In the genomic region with DNA sequence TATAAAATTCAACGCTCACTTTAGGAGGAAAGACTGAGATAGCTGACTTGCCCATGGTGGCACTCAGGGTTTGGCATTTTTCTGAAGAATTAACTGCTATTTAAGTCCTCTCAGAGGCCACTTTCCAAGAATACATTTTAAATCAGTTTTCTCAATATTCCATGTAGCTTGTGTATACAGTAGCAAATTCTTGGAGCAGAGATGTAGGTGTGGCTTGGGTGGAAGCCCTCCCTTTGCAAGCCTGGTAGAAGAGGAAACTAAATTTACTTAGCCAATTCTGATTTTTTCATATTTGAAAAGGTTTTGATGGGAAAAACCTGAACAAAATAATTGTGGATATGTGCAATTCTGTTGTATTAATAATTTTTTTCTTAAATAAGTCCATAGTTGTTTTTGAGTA, we compare ENCODE assay signal across 18 cellular contexts. TPM values are rescaled to one million over a fixed set of nuclear protein-coding genes. Genes with fewer than 3 reads are reported as not detected.
DNase-seq lines count a peak whose midpoint lies in the region; ATAC-seq and TF ChIP-seq lines count a peak whose summit lies in the region.
"Had no signal": no experiment of that assay in that cellular context is flagged by ENCODE, and none has a peak within 500 bp of the region (broad histone marks: within the 10 kb centered on the region; RNA-seq: fewer than 3 reads in every experiment).

No MANE protein-coding gene starts in this region.

- H2BK12ac ChIP-seq in trophoblast cell (ENCODE audit: low read length): peak overlapping the region; percentile 24

- peak overlapping the region; percentile 97 for H2BK120ac ChIP-seq in trophoblast cell (ENCODE audit: insufficient read depth, low read length, poor library complexity)

- no peak overlapping the region for H3K4me3 Mint-ChIP-seq in activated T-cell treated with anti-CD3 and anti-CD28 coated beads, Interleukin-2, amount 50 U/mL, for 4 hours
- no peak overlapping the region for H3K4me3 Mint-ChIP-seq in natural killer cell treated with Interleukin-12 subunit alpha and Interleukin-12 subunit beta and Interleukin-15 and Interleukin-18, amount 100 ng/mL, for 72 hours
- H3K4me3 Mint-ChIP-seq: activated CD8-positive, alpha-beta T cell treated with anti-CD3 and anti-CD28 coated beads, Interleukin-2, amount 10 ng/mL, durations not matched to agents 7 days and 5 days; CD4-positive, alpha-beta T cell; T-helper 1 cell treated with Interleukin-12 subunit alpha and Interleukin-12 subunit beta and Interleukin-4 antibody, amounts not matched to agents 30 μg/mL and 1 μg/mL, for 36 hours; WTC11 had no signal

- H3K36me3 ChIP-seq in BLaER1: no peaks in the 10 kb centered on the region
- H3K36me3 ChIP-seq in RWPE2 (ENCODE audit: low read depth): no peaks in the 10 kb centered on the region
- no peaks in the 10 kb centered on the region for H3K36me3 ChIP-seq in trophoblast cell (ENCODE audit: control insufficient read depth in 1 of 2, insufficient read depth in 2 of 2, low read length in 2 of 2)
- no peaks in the 10 kb centered on the region for H3K36me3 ChIP-seq in upper lobe of left lung
- H3K36me3 ChIP-seq: upper lobe of right lung had no signal

- peaks cover 17% of the 10 kb centered on the region for H3K4me1 ChIP-seq in BLaER1
- peaks cover 31% of the 10 kb centered on the region for H3K4me1 ChIP-seq in RWPE2 (ENCODE audit: insufficient read depth, poor library complexity, severe bottlenecking)
- H3K4me1 ChIP-seq in trophoblast cell (ENCODE audit: control insufficient read depth in 1 of 2, insufficient read depth in 2 of 2, low read length in 2 of 2): peaks cover 3 to 5% of the 10 kb centered on the region in 2 experiments
- H3K4me1 ChIP-seq in upper lobe of left lung: peaks cover 0 to 12% (median 8%) of the 10 kb centered on the region in 4 donors

- peaks cover 2% of the 10 kb centered on the region for H3K27me3 Mint-ChIP-seq in activated T-cell treated with anti-CD3 and anti-CD28 coated beads, Interleukin-2, amount 50 U/mL, for 4 hours (ENCODE audit: low read depth)
- peaks cover 0 to 5% of the 10 kb centered on the region in 2 donors for H3K27me3 Mint-ChIP-seq in natural killer cell treated with Interleukin-12 subunit alpha and Interleukin-12 subunit beta and Interleukin-15 and Interleukin-18, amount 100 ng/mL, for 72 hours

- H3K4me2 ChIP-seq in BLaER1 (peak overlapping the region; percentile 34), trophoblast cell (ENCODE audit: low read length) (no peak overlapping the region)

- H3K9me3 ChIP-seq in BLaER1: no peaks in the 10 kb centered on the region
- H3K9me3 ChIP-seq in RWPE2 (ENCODE audit: severe bottlenecking): no peaks in the 10 kb centered on the region
- no peaks in the 10 kb centered on the region for H3K9me3 ChIP-seq in trophoblast cell (ENCODE audit: insufficient read depth, low read depth, low read length)
- H3K9me3 ChIP-seq in upper lobe of left lung: no peaks in the 10 kb centered on the region
- H3K9me3 ChIP-seq: upper lobe of right lung had no signal

- H3K9ac ChIP-seq in BLaER1: no peak overlapping the region
- no peak overlapping the region for H3K9ac ChIP-seq in trophoblast cell (ENCODE audit: low read length)

- TF ChIP-seq CTCF in RWPE2 (IDR thresholded peaks at IDR 0.05; ENCODE audit: poor library complexity, severe bottlenecking) (no peak), upper lobe of left lung (IDR thresholded peaks at IDR 0.05) (no peak)

- no peaks in the 10 kb centered on the region for H3K9me3 Mint-ChIP-seq in activated T-cell treated with anti-CD3 and anti-CD28 coated beads, Interleukin-2, amount 50 U/mL, for 4 hours
- no peaks in the 10 kb centered on the region for H3K9me3 Mint-ChIP-seq in natural killer cell treated with Interleukin-12 subunit alpha and Interleukin-12 subunit beta and Interleukin-15 and Interleukin-18, amount 100 ng/mL, for 72 hours
- H3K9me3 Mint-ChIP-seq: CD4-positive, alpha-beta T cell; T-helper 1 cell treated with Interleukin-12 subunit alpha and Interleukin-12 subunit beta and Interleukin-4 antibody, amounts not matched to agents 30 μg/mL and 1 μg/mL, for 36 hours; WTC11 had no signal

- H3K4ac ChIP-seq in trophoblast cell (ENCODE audit: low read depth, low read length): peak overlapping the region; percentile 79

- no peak overlapping the region for H3K27ac ChIP-seq in BLaER1
- H3K27ac ChIP-seq in RWPE2 (ENCODE audit: poor library complexity, severe bottlenecking): peak overlapping the region; percentile 71
- H3K27ac ChIP-seq in epithelial cell of prostate: peak overlapping the region; percentile 45
- peak overlapping the region; percentile 84 for H3K27ac ChIP-seq in trophoblast cell (ENCODE audit: low read depth, low read length)
- no peak overlapping the region for H3K27ac ChIP-seq in upper lobe of left lung
- H3K27ac ChIP-seq: upper lobe of right lung had no signal

- H3K79me1 ChIP-seq in trophoblast cell (ENCODE audit: low read length): peaks cover 16% of the 10 kb centered on the region

- H4K12ac ChIP-seq in trophoblast cell (ENCODE audit: low read depth, low read length): no peak overlapping the region

- H2BK5ac ChIP-seq in trophoblast cell (ENCODE audit: low read depth, low read length, poor library complexity): peak overlapping the region; percentile 75

- no peaks in the 10 kb centered on the region for H3K4me1 Mint-ChIP-seq in activated T-cell treated with anti-CD3 and anti-CD28 coated beads, Interleukin-2, amount 50 U/mL, for 4 hours (ENCODE audit: low read depth)
- no peaks in the 10 kb centered on the region for H3K4me1 Mint-ChIP-seq in natural killer cell treated with Interleukin-12 subunit alpha and Interleukin-12 subunit beta and Interleukin-15 and Interleukin-18, amount 100 ng/mL, for 72 hours (ENCODE audit: low read depth in 2 of 2)

- H3K27me3 ChIP-seq in BLaER1: no peaks in the 10 kb centered on the region
- no peaks in the 10 kb centered on the region for H3K27me3 ChIP-seq in RWPE2 (ENCODE audit: insufficient read depth, poor library complexity, severe bottlenecking)
- H3K27me3 ChIP-seq in trophoblast cell (ENCODE audit: insufficient read depth, low read length): no peaks in the 10 kb centered on the region
- H3K27me3 ChIP-seq in upper lobe of left lung: no peaks in the 10 kb centered on the region
- H3K27me3 ChIP-seq: upper lobe of right lung had no signal

- ATAC-seq in RWPE2 (ENCODE audit: low read depth) (no peak), upper lobe of left lung (ENCODE audit: low FRiP score in 2 of 2) (no peak)
- no peak for ATAC-seq in activated T-cell treated with anti-CD3 and anti-CD28 coated beads, Interleukin-2, amount 50 U/mL, for 4 hours
- ATAC-seq in natural killer cell treated with Interleukin-12 subunit alpha and Interleukin-12 subunit beta and Interleukin-15 and Interleukin-18, amount 100 ng/mL, for 72 hours: no peak
- ATAC-seq: activated CD8-positive, alpha-beta T cell treated with anti-CD3 and anti-CD28 coated beads, Interleukin-2, amount 10 ng/mL, durations not matched to agents 7 days and 5 days had no signal

- WGBS in trophoblast cell (ENCODE audit: extremely low coverage, insufficient coverage, insufficient read length): no CpG with 5 or more reads among the region's 1 CpG
- WGBS in upper lobe of left lung, 2 donors: 60 to 72% methylated on average over 1 of the region's 1 CpG

- H4K20me1 ChIP-seq in BLaER1: no peaks in the 10 kb centered on the region

- DNase-seq in RWPE2 (ENCODE audit: low spot score): no peak
- DNase-seq in epithelial cell of prostate (ENCODE audit: low read depth, low spot score): no peak
- DNase-seq in trophoblast cell: no peak
- DNase-seq in activated T-cell treated with anti-CD3 and anti-CD28 coated beads, Interleukin-2, amount 50 U/mL, for 4 hours: no peak
- no peak for DNase-seq in D341Med (ENCODE audit: low spot score)
- DNase-seq in upper lobe of left lung: no peak
- no peak for DNase-seq in natural killer cell treated with Interleukin-12 subunit alpha and Interleukin-12 subunit beta and Interleukin-15 and Interleukin-18, amount 100 ng/mL, for 72 hours (ENCODE audit: low spot score)
- DNase-seq: activated CD8-positive, alpha-beta T cell treated with anti-CD3 and anti-CD28 coated beads, Interleukin-2, amount 10 ng/mL, durations not matched to agents 7 days and 5 days; CD4-positive, alpha-beta T cell; cerebellar nuclear complex; glutamatergic neuron; NCI-H146; stimulated activated CD4-positive, alpha-beta T cell treated with anti-CD3 and anti-CD28 coated beads, Interleukin-4, amount 100 ng/mL, for 1 hour; stimulated activated CD8-positive, alpha-beta memory T cell treated with anti-CD3 and anti-CD28 coated beads, Interleukin-4, amount 100 ng/mL, for 48 hours; upper lobe of right lung had no signal

- H3K27ac Mint-ChIP-seq in natural killer cell treated with Interleukin-12 subunit alpha and Interleukin-12 subunit beta and Interleukin-15 and Interleukin-18, amount 100 ng/mL, for 72 hours: no peak overlapping the region
- H3K27ac Mint-ChIP-seq: activated CD8-positive, alpha-beta T cell treated with anti-CD3 and anti-CD28 coated beads, Interleukin-2, amount 10 ng/mL, durations not matched to agents 7 days and 5 days; CD4-positive, alpha-beta T cell; T-helper 1 cell treated with Interleukin-12 subunit alpha and Interleukin-12 subunit beta and Interleukin-4 antibody, amounts not matched to agents 30 μg/mL and 1 μg/mL, for 36 hours; WTC11 had no signal

- no peak overlapping the region for H3K18ac ChIP-seq in trophoblast cell (ENCODE audit: low read length)

- no peak overlapping the region for H3K23ac ChIP-seq in trophoblast cell (ENCODE audit: low read length)

- H3K14ac ChIP-seq in trophoblast cell (ENCODE audit: low read length): peak overlapping the region; percentile 74

- no peak overlapping the region for H2AK5ac ChIP-seq in trophoblast cell (ENCODE audit: low read length)

- H2AFZ ChIP-seq in trophoblast cell (ENCODE audit: insufficient read depth, low read length, poor library complexity): no peak overlapping the region

- H4K91ac ChIP-seq in trophoblast cell (ENCODE audit: low read depth, low read length): peak overlapping the region; percentile 14

- no peak for TF ChIP-seq EP300 in upper lobe of left lung (IDR thresholded peaks at IDR 0.05)

- H3K36me3 Mint-ChIP-seq in activated T-cell treated with anti-CD3 and anti-CD28 coated beads, Interleukin-2, amount 50 U/mL, for 4 hours (ENCODE audit: insufficient read depth): no peaks in the 10 kb centered on the region
- no peaks in the 10 kb centered on the region for H3K36me3 Mint-ChIP-seq in natural killer cell treated with Interleukin-12 subunit alpha and Interleukin-12 subunit beta and Interleukin-15 and Interleukin-18, amount 100 ng/mL, for 72 hours
- H3K36me3 Mint-ChIP-seq: WTC11 had no signal

- H3K4me3 ChIP-seq in BLaER1: no peak overlapping the region
- H3K4me3 ChIP-seq in RWPE2 (ENCODE audit: severe bottlenecking): no peak overlapping the region
- no peak overlapping the region for H3K4me3 ChIP-seq in trophoblast cell (ENCODE audit: low read depth, low read length)
- H3K4me3 ChIP-seq in upper lobe of left lung: no peak overlapping the region
- H3K4me3 ChIP-seq: upper lobe of right lung had no signal

- no peaks in the 10 kb centered on the region for H3K79me2 ChIP-seq in trophoblast cell (ENCODE audit: control insufficient read depth, insufficient read depth, low read length, poor library complexity)

- no peak for TF ChIP-seq POLR2A in upper lobe of left lung (IDR thresholded peaks at IDR 0.05)

- peak overlapping the region; percentile 47 for H4K8ac ChIP-seq in trophoblast cell (ENCODE audit: low read depth, low read length)

RNA-seq across cellular contexts. Expression of gene ITGAV, which starts 14.0 kb away (rescaled TPM):
- 138 and 148 TPM in 2 replicates for polyA plus RNA-seq in trophoblast cell (2013)
- total RNA-seq in activated T-cell treated with anti-CD3 and anti-CD28 coated beads, Interleukin-2, amount 50 U/mL, for 4 hours: 1 to 10 TPM; 3.8 to 4.7 (median 4.0) TPM
- 10 to 100 TPM; 19.9 to 75.4 (median 58.7) TPM for total RNA-seq in upper lobe of left lung
- 10 to 100 TPM; 11.3 to 17.4 TPM for total RNA-seq in natural killer cell treated with Interleukin-12 subunit alpha and Interleukin-12 subunit beta and Interleukin-15 and Interleukin-18, amount 100 ng/mL, for 72 hours

Comparison
In these comparisons a context has a peak if more than half of its experiments do, and no peak if none do; other contexts are left out.
1. H3K27ac ChIP-seq: peak in RWPE2 (single experiment), epithelial cell of prostate (single experiment) and trophoblast cell (single experiment); none in BLaER1 (single experiment) and upper lobe of left lung (0 of 4).